Comparison of ENCODE assay signal across 1 cellular context in the genomic region with DNA sequence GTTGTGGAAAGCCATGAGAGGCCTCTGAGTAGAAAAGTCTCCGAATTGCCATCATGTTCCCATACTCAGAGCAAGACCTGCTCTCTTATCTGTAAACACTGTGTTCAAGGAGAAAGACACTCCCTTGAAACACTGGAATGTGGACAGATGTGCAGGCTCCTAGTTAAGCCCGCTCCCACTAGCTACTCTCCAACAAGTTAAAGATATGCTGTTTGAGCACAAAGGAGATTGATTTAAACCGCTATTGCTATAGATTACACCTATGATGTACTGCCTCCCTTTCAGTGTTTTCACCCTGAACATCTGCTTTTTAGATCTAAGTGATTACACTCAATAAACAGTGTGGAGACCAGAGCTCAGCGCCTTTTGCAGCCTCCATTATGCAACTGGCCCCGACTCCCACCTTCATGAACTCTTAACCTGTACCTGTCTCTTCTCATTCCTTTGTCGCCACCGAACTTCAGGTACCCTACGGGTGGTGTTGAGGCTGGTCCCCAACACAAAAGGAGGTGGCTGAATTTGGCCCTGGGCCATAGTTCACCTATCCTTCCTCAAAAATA.
TF ChIP-seq lines count a peak whose summit lies in the region.

No MANE protein-coding gene starts in this region.

TF ChIP-seq in HepG2, 621 proteins besides CTCF, POLR2A, EP300 and RAD21 (continued from another document and continues in another):
- no peak for TF ChIP-seq ZNF570 (CRISPR knock-in tag; IDR thresholded peaks at IDR 0.05; ENCODE audit: borderline replicate concordance)
- no peak for TF ChIP-seq TCF12 (IDR thresholded peaks at IDR 0.05)
- no peak for TF ChIP-seq TCF12 (CRISPR knock-in tag; IDR thresholded peaks at IDR 0.05)
- 0 out of 2 replicates have a peak, but pooled peaks have one; percentile 1 for TF ChIP-seq CEBPB (IDR thresholded peaks at IDR 0.05; ENCODE audit: borderline replicate concordance, low read depth, low read length)
- TF ChIP-seq, protein P1, sequence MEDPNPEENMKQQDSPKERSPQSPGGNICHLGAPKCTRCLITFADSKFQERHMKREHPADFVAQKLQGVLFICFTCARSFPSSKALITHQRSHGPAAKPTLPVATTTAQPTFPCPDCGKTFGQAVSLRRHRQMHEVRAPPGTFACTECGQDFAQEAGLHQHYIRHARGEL (CRISPR knock-in tag; IDR thresholded peaks at IDR 0.05): no peak
- no peak for TF ChIP-seq HES4 (CRISPR knock-in tag; IDR thresholded peaks at IDR 0.05; ENCODE audit: borderline replicate concordance)
- TF ChIP-seq, protein P2, sequence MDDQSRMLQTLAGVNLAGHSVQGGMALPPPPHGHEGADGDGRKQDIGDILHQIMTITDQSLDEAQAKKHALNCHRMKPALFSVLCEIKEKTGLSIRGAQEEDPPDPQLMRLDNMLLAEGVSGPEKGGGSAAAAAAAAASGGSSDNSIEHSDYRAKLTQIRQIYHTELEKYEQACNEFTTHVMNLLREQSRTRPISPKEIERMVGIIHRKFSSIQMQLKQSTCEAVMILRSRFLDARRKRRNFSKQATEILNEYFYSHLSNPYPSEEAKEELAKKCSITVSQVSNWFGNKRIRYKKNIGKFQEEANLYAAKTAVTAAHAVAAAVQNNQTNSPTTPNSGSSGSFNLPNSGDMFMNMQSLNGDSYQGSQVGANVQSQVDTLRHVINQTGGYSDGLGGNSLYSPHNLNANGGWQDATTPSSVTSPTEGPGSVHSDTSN (CRISPR knock-in tag; IDR thresholded peaks at IDR 0.05; ENCODE audit: borderline replicate concordance): no peak
- TF ChIP-seq, protein P3, sequence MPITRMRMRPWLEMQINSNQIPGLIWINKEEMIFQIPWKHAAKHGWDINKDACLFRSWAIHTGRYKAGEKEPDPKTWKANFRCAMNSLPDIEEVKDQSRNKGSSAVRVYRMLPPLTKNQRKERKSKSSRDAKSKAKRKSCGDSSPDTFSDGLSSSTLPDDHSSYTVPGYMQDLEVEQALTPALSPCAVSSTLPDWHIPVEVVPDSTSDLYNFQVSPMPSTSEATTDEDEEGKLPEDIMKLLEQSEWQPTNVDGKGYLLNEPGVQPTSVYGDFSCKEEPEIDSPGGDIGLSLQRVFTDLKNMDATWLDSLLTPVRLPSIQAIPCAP (CRISPR knock-in tag; IDR thresholded peaks at IDR 0.05; ENCODE audit: low read depth): no peak
- TF ChIP-seq, protein P4, sequence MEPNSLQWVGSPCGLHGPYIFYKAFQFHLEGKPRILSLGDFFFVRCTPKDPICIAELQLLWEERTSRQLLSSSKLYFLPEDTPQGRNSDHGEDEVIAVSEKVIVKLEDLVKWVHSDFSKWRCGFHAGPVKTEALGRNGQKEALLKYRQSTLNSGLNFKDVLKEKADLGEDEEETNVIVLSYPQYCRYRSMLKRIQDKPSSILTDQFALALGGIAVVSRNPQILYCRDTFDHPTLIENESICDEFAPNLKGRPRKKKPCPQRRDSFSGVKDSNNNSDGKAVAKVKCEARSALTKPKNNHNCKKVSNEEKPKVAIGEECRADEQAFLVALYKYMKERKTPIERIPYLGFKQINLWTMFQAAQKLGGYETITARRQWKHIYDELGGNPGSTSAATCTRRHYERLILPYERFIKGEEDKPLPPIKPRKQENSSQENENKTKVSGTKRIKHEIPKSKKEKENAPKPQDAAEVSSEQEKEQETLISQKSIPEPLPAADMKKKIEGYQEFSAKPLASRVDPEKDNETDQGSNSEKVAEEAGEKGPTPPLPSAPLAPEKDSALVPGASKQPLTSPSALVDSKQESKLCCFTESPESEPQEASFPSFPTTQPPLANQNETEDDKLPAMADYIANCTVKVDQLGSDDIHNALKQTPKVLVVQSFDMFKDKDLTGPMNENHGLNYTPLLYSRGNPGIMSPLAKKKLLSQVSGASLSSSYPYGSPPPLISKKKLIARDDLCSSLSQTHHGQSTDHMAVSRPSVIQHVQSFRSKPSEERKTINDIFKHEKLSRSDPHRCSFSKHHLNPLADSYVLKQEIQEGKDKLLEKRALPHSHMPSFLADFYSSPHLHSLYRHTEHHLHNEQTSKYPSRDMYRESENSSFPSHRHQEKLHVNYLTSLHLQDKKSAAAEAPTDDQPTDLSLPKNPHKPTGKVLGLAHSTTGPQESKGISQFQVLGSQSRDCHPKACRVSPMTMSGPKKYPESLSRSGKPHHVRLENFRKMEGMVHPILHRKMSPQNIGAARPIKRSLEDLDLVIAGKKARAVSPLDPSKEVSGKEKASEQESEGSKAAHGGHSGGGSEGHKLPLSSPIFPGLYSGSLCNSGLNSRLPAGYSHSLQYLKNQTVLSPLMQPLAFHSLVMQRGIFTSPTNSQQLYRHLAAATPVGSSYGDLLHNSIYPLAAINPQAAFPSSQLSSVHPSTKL (CRISPR knock-in tag; IDR thresholded peaks at IDR 0.05): peak; percentile 28; the same call in 1 of the 2 replicates
- no peak for TF ChIP-seq SP140L (CRISPR knock-in tag; IDR thresholded peaks at IDR 0.05; ENCODE audit: borderline replicate concordance)
- TF ChIP-seq MIER3 (CRISPR knock-in tag; IDR thresholded peaks at IDR 0.05; ENCODE audit: borderline replicate concordance): no peak
- TF ChIP-seq, protein P5, sequence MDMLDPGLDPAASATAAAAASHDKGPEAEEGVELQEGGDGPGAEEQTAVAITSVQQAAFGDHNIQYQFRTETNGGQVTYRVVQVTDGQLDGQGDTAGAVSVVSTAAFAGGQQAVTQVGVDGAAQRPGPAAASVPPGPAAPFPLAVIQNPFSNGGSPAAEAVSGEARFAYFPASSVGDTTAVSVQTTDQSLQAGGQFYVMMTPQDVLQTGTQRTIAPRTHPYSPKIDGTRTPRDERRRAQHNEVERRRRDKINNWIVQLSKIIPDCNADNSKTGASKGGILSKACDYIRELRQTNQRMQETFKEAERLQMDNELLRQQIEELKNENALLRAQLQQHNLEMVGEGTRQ (IDR thresholded peaks at IDR 0.05; ENCODE audit: low read depth, low read length): no peak
- TF ChIP-seq, protein P5 (CRISPR knock-in tag; IDR thresholded peaks at IDR 0.05; ENCODE audit: borderline replicate concordance): no peak
- peak; percentile 55 for TF ChIP-seq CEBPG (CRISPR knock-in tag; IDR thresholded peaks at IDR 0.05)
- TF ChIP-seq, protein P6, sequence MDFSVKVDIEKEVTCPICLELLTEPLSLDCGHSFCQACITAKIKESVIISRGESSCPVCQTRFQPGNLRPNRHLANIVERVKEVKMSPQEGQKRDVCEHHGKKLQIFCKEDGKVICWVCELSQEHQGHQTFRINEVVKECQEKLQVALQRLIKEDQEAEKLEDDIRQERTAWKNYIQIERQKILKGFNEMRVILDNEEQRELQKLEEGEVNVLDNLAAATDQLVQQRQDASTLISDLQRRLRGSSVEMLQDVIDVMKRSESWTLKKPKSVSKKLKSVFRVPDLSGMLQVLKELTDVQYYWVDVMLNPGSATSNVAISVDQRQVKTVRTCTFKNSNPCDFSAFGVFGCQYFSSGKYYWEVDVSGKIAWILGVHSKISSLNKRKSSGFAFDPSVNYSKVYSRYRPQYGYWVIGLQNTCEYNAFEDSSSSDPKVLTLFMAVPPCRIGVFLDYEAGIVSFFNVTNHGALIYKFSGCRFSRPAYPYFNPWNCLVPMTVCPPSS (IDR thresholded peaks at IDR 0.05): no peak
- no peak for TF ChIP-seq NCOA5 (CRISPR knock-in tag; IDR thresholded peaks at IDR 0.05)
- TF ChIP-seq, protein P7, sequence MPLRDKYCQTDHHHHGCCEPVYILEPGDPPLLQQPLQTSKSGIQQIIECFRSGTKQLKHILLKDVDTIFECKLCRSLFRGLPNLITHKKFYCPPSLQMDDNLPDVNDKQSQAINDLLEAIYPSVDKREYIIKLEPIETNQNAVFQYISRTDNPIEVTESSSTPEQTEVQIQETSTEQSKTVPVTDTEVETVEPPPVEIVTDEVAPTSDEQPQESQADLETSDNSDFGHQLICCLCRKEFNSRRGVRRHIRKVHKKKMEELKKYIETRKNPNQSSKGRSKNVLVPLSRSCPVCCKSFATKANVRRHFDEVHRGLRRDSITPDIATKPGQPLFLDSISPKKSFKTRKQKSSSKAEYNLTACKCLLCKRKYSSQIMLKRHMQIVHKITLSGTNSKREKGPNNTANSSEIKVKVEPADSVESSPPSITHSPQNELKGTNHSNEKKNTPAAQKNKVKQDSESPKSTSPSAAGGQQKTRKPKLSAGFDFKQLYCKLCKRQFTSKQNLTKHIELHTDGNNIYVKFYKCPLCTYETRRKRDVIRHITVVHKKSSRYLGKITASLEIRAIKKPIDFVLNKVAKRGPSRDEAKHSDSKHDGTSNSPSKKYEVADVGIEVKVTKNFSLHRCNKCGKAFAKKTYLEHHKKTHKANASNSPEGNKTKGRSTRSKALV (CRISPR knock-in tag; IDR thresholded peaks at IDR 0.05): no peak
- TF ChIP-seq, protein P8, sequence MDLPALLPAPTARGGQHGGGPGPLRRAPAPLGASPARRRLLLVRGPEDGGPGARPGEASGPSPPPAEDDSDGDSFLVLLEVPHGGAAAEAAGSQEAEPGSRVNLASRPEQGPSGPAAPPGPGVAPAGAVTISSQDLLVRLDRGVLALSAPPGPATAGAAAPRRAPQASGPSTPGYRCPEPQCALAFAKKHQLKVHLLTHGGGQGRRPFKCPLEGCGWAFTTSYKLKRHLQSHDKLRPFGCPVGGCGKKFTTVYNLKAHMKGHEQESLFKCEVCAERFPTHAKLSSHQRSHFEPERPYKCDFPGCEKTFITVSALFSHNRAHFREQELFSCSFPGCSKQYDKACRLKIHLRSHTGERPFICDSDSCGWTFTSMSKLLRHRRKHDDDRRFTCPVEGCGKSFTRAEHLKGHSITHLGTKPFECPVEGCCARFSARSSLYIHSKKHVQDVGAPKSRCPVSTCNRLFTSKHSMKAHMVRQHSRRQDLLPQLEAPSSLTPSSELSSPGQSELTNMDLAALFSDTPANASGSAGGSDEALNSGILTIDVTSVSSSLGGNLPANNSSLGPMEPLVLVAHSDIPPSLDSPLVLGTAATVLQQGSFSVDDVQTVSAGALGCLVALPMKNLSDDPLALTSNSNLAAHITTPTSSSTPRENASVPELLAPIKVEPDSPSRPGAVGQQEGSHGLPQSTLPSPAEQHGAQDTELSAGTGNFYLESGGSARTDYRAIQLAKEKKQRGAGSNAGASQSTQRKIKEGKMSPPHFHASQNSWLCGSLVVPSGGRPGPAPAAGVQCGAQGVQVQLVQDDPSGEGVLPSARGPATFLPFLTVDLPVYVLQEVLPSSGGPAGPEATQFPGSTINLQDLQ (CRISPR knock-in tag; IDR thresholded peaks at IDR 0.05): no peak
- no peak for TF ChIP-seq MYNN (CRISPR knock-in tag; IDR thresholded peaks at IDR 0.05; ENCODE audit: low read depth)
- TF ChIP-seq ZNF484 (CRISPR knock-in tag; IDR thresholded peaks at IDR 0.05; ENCODE audit: borderline replicate concordance, low read depth): no peak
- TF ChIP-seq MEIS2 (CRISPR knock-in tag; IDR thresholded peaks at IDR 0.05): no peak
- no peak for TF ChIP-seq ZNF446 (CRISPR knock-in tag; IDR thresholded peaks at IDR 0.05)
- no peak for TF ChIP-seq ZNF20 (CRISPR knock-in tag; IDR thresholded peaks at IDR 0.05)
- TF ChIP-seq, protein P9, sequence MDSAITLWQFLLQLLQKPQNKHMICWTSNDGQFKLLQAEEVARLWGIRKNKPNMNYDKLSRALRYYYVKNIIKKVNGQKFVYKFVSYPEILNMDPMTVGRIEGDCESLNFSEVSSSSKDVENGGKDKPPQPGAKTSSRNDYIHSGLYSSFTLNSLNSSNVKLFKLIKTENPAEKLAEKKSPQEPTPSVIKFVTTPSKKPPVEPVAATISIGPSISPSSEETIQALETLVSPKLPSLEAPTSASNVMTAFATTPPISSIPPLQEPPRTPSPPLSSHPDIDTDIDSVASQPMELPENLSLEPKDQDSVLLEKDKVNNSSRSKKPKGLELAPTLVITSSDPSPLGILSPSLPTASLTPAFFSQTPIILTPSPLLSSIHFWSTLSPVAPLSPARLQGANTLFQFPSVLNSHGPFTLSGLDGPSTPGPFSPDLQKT (CRISPR knock-in tag; IDR thresholded peaks at IDR 0.05; ENCODE audit: borderline replicate concordance): no peak
- TF ChIP-seq, protein P10, sequence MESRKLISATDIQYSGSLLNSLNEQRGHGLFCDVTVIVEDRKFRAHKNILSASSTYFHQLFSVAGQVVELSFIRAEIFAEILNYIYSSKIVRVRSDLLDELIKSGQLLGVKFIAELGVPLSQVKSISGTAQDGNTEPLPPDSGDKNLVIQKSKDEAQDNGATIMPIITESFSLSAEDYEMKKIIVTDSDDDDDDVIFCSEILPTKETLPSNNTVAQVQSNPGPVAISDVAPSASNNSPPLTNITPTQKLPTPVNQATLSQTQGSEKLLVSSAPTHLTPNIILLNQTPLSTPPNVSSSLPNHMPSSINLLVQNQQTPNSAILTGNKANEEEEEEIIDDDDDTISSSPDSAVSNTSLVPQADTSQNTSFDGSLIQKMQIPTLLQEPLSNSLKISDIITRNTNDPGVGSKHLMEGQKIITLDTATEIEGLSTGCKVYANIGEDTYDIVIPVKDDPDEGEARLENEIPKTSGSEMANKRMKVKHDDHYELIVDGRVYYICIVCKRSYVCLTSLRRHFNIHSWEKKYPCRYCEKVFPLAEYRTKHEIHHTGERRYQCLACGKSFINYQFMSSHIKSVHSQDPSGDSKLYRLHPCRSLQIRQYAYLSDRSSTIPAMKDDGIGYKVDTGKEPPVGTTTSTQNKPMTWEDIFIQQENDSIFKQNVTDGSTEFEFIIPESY (CRISPR knock-in tag; IDR thresholded peaks at IDR 0.05): peak; percentile 88
- TF ChIP-seq RXRB (CRISPR knock-in tag; IDR thresholded peaks at IDR 0.05; ENCODE audit: borderline replicate concordance): peak; percentile 28; the same call in 1 of the 2 replicates
- TF ChIP-seq, protein P11, sequence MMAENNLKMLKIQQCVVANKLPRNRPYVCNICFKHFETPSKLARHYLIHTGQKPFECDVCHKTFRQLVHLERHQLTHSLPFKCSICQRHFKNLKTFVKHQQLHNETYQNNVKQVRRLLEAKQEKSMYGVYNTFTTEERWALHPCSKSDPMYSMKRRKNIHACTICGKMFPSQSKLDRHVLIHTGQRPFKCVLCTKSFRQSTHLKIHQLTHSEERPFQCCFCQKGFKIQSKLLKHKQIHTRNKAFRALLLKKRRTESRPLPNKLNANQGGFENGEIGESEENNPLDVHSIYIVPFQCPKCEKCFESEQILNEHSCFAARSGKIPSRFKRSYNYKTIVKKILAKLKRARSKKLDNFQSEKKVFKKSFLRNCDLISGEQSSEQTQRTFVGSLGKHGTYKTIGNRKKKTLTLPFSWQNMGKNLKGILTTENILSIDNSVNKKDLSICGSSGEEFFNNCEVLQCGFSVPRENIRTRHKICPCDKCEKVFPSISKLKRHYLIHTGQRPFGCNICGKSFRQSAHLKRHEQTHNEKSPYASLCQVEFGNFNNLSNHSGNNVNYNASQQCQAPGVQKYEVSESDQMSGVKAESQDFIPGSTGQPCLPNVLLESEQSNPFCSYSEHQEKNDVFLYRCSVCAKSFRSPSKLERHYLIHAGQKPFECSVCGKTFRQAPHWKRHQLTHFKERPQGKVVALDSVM (CRISPR knock-in tag; IDR thresholded peaks at IDR 0.05): 0 out of 2 replicates have a peak, but pooled peaks have one; percentile 18
